23 cellular contexts compared by ENCODE assay signal in the genomic region with DNA sequence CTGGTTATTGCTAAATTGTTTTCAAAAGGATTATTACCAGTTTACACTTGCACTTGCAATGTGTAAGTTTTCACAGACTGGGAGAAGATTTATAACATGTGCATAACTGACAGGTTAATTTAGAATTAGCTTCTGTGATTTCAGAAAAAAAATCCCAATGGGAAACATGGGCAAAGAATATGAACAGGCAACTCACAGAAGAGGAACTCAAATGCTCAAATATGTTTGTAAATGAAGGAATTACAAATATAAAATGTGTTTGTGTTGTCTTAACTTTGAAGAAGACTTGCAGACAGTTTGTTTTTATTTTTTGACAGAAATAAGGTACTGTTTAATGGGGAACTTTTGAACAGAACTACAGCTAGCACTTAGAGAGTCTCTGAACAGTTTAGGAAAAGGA. TPM values are rescaled to one million over a fixed set of nuclear protein-coding genes. Genes with fewer than 3 reads are reported as not detected.
DNase-seq lines count a peak whose midpoint lies in the region; FAIRE-seq and TF ChIP-seq lines count a peak whose summit lies in the region.
"Had no signal": no experiment of that assay in that cellular context is flagged by ENCODE, and none has a peak within 500 bp of the region (broad histone marks: within the 10 kb centered on the region; RNA-seq: fewer than 3 reads in every experiment).

No MANE protein-coding gene starts in this region.

- peak; percentile 6 for FAIRE-seq in H54 (lab: Jason Lieb, UNC)
- FAIRE-seq: A204.1, HepG2, K562 had no signal

- H3K4me3 ChIP-seq in brain microvascular endothelial cell (ENCODE audit: low read depth, low read length) (no peak overlapping the region), Peyer's patch (no peak overlapping the region)
- H3K4me3 ChIP-seq: BLaER1, K562, SJCRH30 had no signal

- H3K4me1 Mint-ChIP-seq in HFFc6 (ENCODE audit: low read depth) (peaks cover 85% of the 10 kb centered on the region), osteocyte (ENCODE audit: unreplicated experiment) (peaks cover 65% of the 10 kb centered on the region)

- H3K36me3 Mint-ChIP-seq in HFFc6 (ENCODE audit: low read depth) (peaks cover 41% of the 10 kb centered on the region), osteocyte (ENCODE audit: unreplicated experiment) (peaks cover 20% of the 10 kb centered on the region)

- H3K27me3 ChIP-seq in brain microvascular endothelial cell (replicated peaks) (no peaks in the 10 kb centered on the region), Peyer's patch (no peaks in the 10 kb centered on the region)
- H3K27me3 ChIP-seq: BLaER1, SJCRH30 had no signal

- H3K27me3 Mint-ChIP-seq in HFFc6 (ENCODE audit: insufficient read depth) (no peaks in the 10 kb centered on the region), osteocyte (ENCODE audit: unreplicated experiment) (no peaks in the 10 kb centered on the region)
- H3K27me3 Mint-ChIP-seq: CD4-positive, CD25-positive, alpha-beta regulatory T cell had no signal

- TF ChIP-seq POLR2A in H54 (IDR thresholded peaks at IDR 0.05; ENCODE audit: low read depth, low read length) = no peak
- no peak for TF ChIP-seq POLR2A in Peyer's patch (IDR thresholded peaks at IDR 0.05)

- H3K4me1 ChIP-seq in Peyer's patch = no peaks in the 10 kb centered on the region
- H3K4me1 ChIP-seq: BLaER1 had no signal

- H3K36me3 ChIP-seq in brain microvascular endothelial cell (replicated peaks) = no peaks in the 10 kb centered on the region
- peaks cover 0 to 8% (median 0%) of the 10 kb centered on the region in 3 donors for H3K36me3 ChIP-seq in Peyer's patch

- peak overlapping the region; percentile 59 for H3K27ac ChIP-seq in brain microvascular endothelial cell
- H3K27ac ChIP-seq in Peyer's patch = no peak overlapping the region
- H3K27ac ChIP-seq: BLaER1, SJCRH30 had no signal

- no peaks in the 10 kb centered on the region; the same call in 1 of the 2 replicates for H3K9me3 Mint-ChIP-seq in HFFc6
- H3K9me3 Mint-ChIP-seq in osteocyte (ENCODE audit: unreplicated experiment) = no peaks in the 10 kb centered on the region

- DNase-seq in H54 (ENCODE audit: insufficient read length, low spot score) (no peak), HFFc6 (no peak), brain microvascular endothelial cell (no peak), osteocyte (ENCODE audit: extremely low spot score, unreplicated experiment) (no peak), NCI-H526 treated with DMSO at 0.1 percent for 48 hours (lab: John Stamatoyannopoulos, UW) (no peak), activated gamma-delta T cell (lab: John Stamatoyannopoulos, UW) (no peak), Peyer's patch (no peak)
- DNase-seq: DMS53; GOT3; NCI-H1105; NCI-H1436 treated with DMSO at 0.1 percent for 48 hours; NCI-H1930; NCI-H2107; NCI-H524 treated with DMSO at 0.1 percent for 48 hours; NCI-H82; NK-92 treated with Interleukin-12 subunit alpha and Interleukin-12 subunit beta, amount 100 ng/mL, for 24 hours; PC-3; SJCRH30 had no signal

- no peak for TF ChIP-seq CTCF in HFFc6 (IDR thresholded peaks at IDR 0.05)
- no peak for TF ChIP-seq CTCF in brain microvascular endothelial cell (IDR thresholded peaks at IDR 0.05; ENCODE audit: low read depth, low read length, missing control alignments)
- TF ChIP-seq CTCF in osteocyte (IDR thresholded peaks at IDR 0.05) = no peak
- TF ChIP-seq CTCF in Peyer's patch (IDR thresholded peaks at IDR 0.05) = no peak

- in situ Hi-C loops in brain microvascular endothelial cell (cut with HindIII; ENCODE audit: low pct_ligation_motif_present, low sequenced_read_pairs) = no loop called here

- no peaks in the 10 kb centered on the region for H3K9me3 ChIP-seq in Peyer's patch
- H3K9me3 ChIP-seq: SJCRH30 had no signal

- peak overlapping the region; percentile 66 for H3K27ac Mint-ChIP-seq in HFFc6
- peak overlapping the region; percentile 81 for H3K27ac Mint-ChIP-seq in osteocyte (ENCODE audit: unreplicated experiment)
- H3K27ac Mint-ChIP-seq: CD4-positive, CD25-positive, alpha-beta regulatory T cell had no signal

- H3K4me3 Mint-ChIP-seq in HFFc6 (peak overlapping the region; percentile 31; the same call in 1 of the 2 replicates), osteocyte (ENCODE audit: unreplicated experiment) (no peak overlapping the region)

RNA-seq across cellular contexts. Expression of gene TSEN15, which starts 8.4 kb away (rescaled TPM):
- total RNA-seq in HFFc6 (2021; fragmentation: NEBNext Ultra II Directional; extraction: Animal tissue kit (Norgen Biotek cat#: 25700)) = 10 to 100 TPM; 32.7 to 47.0 (median 40.4) TPM
- total RNA-seq in osteocyte (36.8 and 37.8 TPM in 2 replicates), Peyer's patch (10 to 100 TPM in 2 of 4 donors, 1 to 10 TPM in 2; 9.1 to 18.2 (median 11.1) TPM)

RNA-seq across cellular contexts. Expression of gene COLGALT2, which starts 22.4 kb away (rescaled TPM):
- total RNA-seq in HFFc6 (2021; fragmentation: NEBNext Ultra II Directional; extraction: Animal tissue kit (Norgen Biotek cat#: 25700)) = 1 to 10 TPM; 3.4 to 5.4 (median 4.6) TPM
- total RNA-seq in osteocyte (1.9 and 2.8 TPM in 2 replicates), Peyer's patch (1 to 10 TPM in 1 of 4 donors, under 1 TPM in 1, not detected in 2; 0.80 to 1.5 TPM)
